Comparison of ENCODE assay signal across 20 cellular contexts in genomic region chr1:235781807-235782206, GRCh38.
DNase-seq lines count a peak whose midpoint lies in the region; ATAC-seq, FAIRE-seq and TF ChIP-seq lines count a peak whose summit lies in the region.
"Had no signal": no experiment of that assay in that cellular context is flagged by ENCODE, and none has a peak within 500 bp of the region (broad histone marks: within the 10 kb centered on the region; RNA-seq: fewer than 3 reads in every experiment).

No MANE protein-coding gene starts in this region.

- no peak overlapping the region for H3K4me3 ChIP-seq in HEK293 (ENCODE audit: low read depth, low read length)
- no peak overlapping the region for H3K4me3 ChIP-seq in endothelial cell of umbilical vein (replicated peaks in 1 of 3; ENCODE audit: insufficient read depth in 1 of 3, low read depth in 1 of 3, low read length in 3 of 3)
- H3K4me3 ChIP-seq in SK-N-SH (ENCODE audit: low read depth in 2 of 2, low read length in 1 of 2): no peak overlapping the region
- H3K4me3 ChIP-seq: GM12878 had no signal

- H3K36me3 ChIP-seq in HEK293 (ENCODE audit: control insufficient read depth in 2 of 2, insufficient read depth in 1 of 2, low read length in 2 of 2) (peaks cover 0 to 5% of the 10 kb centered on the region in 2 experiments; a peak in 1 of 3 replicates), endothelial cell of umbilical vein (ENCODE audit: control insufficient read depth in 2 of 2, extremely low read depth in 1 of 2, insufficient read depth in 2 of 2, low read length in 2 of 2) (no peaks in the 10 kb centered on the region), SK-N-SH (replicated peaks in 1 of 2; ENCODE audit: control insufficient read depth in 1 of 2, insufficient read depth in 2 of 2, low read length in 1 of 2) (peaks cover 2 to 10% of the 10 kb centered on the region in 2 experiments)

- POLR2A ChIA-PET in HEK293 (lab: Yijun Ruan, JAX): no interaction called here
- POLR2A ChIA-PET in endothelial cell of umbilical vein (lab: Charles Lee): no interaction called here
- POLR2A ChIA-PET in SK-N-SH (lab: Yijun Ruan, JAX): no interaction called here

- H4K20me1 ChIP-seq in endothelial cell of umbilical vein (replicated peaks; ENCODE audit: control insufficient read depth, extremely low read depth, insufficient read depth, low read length) (no peaks in the 10 kb centered on the region), SK-N-SH (ENCODE audit: insufficient read depth) (no peaks in the 10 kb centered on the region)

- DNase-seq in endothelial cell of umbilical vein (ENCODE audit: low read depth, low spot score) (peak; percentile 67), kidney glomerular epithelial cell (lab: John Stamatoyannopoulos, UW) (peak; percentile 31), SK-N-SH (no peak)
- DNase-seq: CD4-positive, CD25-positive, alpha-beta regulatory T cell; COR-L47; GDM1; KG1; NCI-H1694 treated with DMSO at 0.1 percent for 48 hours; NCI-H2107; NCI-H510A treated with DMSO at 0.1 percent for 48 hours; NCI-H82; RPMI8226; SHP77 treated with DMSO at 0.1 percent for 48 hours had no signal

- no TSS peak for BruUV-seq in endothelial cell of umbilical vein (replicated peaks; lab: Mats Ljungman, UMichigan)

- H3F3A ChIP-seq in SK-N-SH (replicated peaks; ENCODE audit: insufficient read depth): peaks cover 8% of the 10 kb centered on the region

- H3K9me3 ChIP-seq in HEK293 (ENCODE audit: control insufficient read depth, insufficient read depth, low read depth, low read length) (no peaks in the 10 kb centered on the region), endothelial cell of umbilical vein (replicated peaks; ENCODE audit: control insufficient read depth, insufficient read depth, low read length) (no peaks in the 10 kb centered on the region), SK-N-SH (no peaks in the 10 kb centered on the region)

- no peak overlapping the region for H3K27ac ChIP-seq in HEK293 (ENCODE audit: extremely low read depth, low read depth, low read length)
- no peak overlapping the region for H3K27ac ChIP-seq in endothelial cell of umbilical vein (ENCODE audit: insufficient read depth, low read depth, low read length)
- H3K27ac ChIP-seq in SK-N-SH (ENCODE audit: low read depth in 2 of 2, low read length in 1 of 2): no peak overlapping the region

- intact Hi-C loops in endothelial cell of umbilical vein (cut with micrococcal nuclease): loop anchor here (2.0 kb wide), 1 partner anchor 677 kb away; no protein-coding TSS in a partner anchor

- H3K79me2 ChIP-seq in endothelial cell of umbilical vein (ENCODE audit: control insufficient read depth, insufficient read depth, low read length) (no peaks in the 10 kb centered on the region), SK-N-SH (ENCODE audit: insufficient read depth) (no peaks in the 10 kb centered on the region)

- TF ChIP-seq POLR2A in endothelial cell of umbilical vein (IDR thresholded peaks at IDR 0.05; ENCODE audit: low read depth, low read length): no peak

- no peak overlapping the region for H3K9ac ChIP-seq in endothelial cell of umbilical vein (replicated peaks; ENCODE audit: extremely low read depth, insufficient read depth, low read length)
- H3K9ac ChIP-seq in SK-N-SH: no peak overlapping the region

- no peaks in the 10 kb centered on the region for H3K9me1 ChIP-seq in endothelial cell of umbilical vein (replicated peaks; ENCODE audit: control insufficient read depth, extremely low read depth, insufficient read depth, low read length)

- FAIRE-seq in endothelial cell of umbilical vein (lab: Jason Lieb, UNC): no peak
- FAIRE-seq: GM12878, H1, HepG2 had no signal

- H3K27me3 ChIP-seq in endothelial cell of umbilical vein (ENCODE audit: control insufficient read depth in 2 of 2, insufficient read depth in 2 of 2, low read length in 2 of 2): no peaks in the 10 kb centered on the region
- no peaks in the 10 kb centered on the region for H3K27me3 ChIP-seq in SK-N-SH (ENCODE audit: insufficient read depth)

- TF ChIP-seq EP300 in SK-N-SH (IDR thresholded peaks at IDR 0.05; ENCODE audit: borderline replicate concordance in 1 of 2, low read depth in 1 of 2, low read length in 1 of 2): no peak

- H3K9me2 ChIP-seq in SK-N-SH: no peaks in the 10 kb centered on the region

- no peak overlapping the region for H2AFZ ChIP-seq in endothelial cell of umbilical vein (ENCODE audit: low read depth, low read length)
- no peak overlapping the region for H2AFZ ChIP-seq in SK-N-SH (ENCODE audit: low read depth)

- H3K4me2 ChIP-seq in endothelial cell of umbilical vein (ENCODE audit: insufficient read depth, low read length) (no peak overlapping the region), SK-N-SH (no peak overlapping the region)

- CTCF ChIA-PET in HEK293 (lab: Yijun Ruan, JAX) (interaction anchor here (0.7 to 4.4 kb wide), 11 partner anchors 12 to 691 kb away, joined by 3 to 71 read pairs (median 5); partner anchors contain the start of gene B3GALNT2), endothelial cell of umbilical vein (lab: Charles Lee) (interaction anchor here (0.9 to 5.6 kb wide), 7 partner anchors 148 to 277 kb away, joined by 4 to 81 read pairs (median 10); partner anchors contain the start of gene B3GALNT2), SK-N-SH (lab: Yijun Ruan, JAX) (interaction anchor here (0.6 to 5.0 kb wide), 13 partner anchors 12 to 358 kb away, joined by 3 to 65 read pairs (median 4); partner anchors contain the start of gene B3GALNT2)

- no peak for TF ChIP-seq RAD21 in SK-N-SH (IDR thresholded peaks at IDR 0.05; ENCODE audit: low read length)

- dilution Hi-C loops in endothelial cell of umbilical vein (cut with MboI; ENCODE audit: extremely low pct_ligation_motif_present, low sequenced_read_pairs): no loop called here

- 77% methylated on average over 2 of the region's 2 CpGs for WGBS in SK-N-SH (ENCODE audit: low lambda C conversion rate)

- no peak for TF ChIP-seq CTCF in HEK293 (tag by site-specific recombination; IDR thresholded peaks at IDR 0.05)
- TF ChIP-seq CTCF in endothelial cell of umbilical vein (IDR thresholded peaks at IDR 0.05; ENCODE audit: extremely low read depth in 1 of 2, insufficient read depth in 1 of 2, low read depth in 1 of 2, low read length in 2 of 2): no peak
- TF ChIP-seq CTCF in SK-N-SH (IDR thresholded peaks at IDR 0.05): no peak

- ATAC-seq in HG02870 (IDR thresholded peaks at IDR 0.05; ENCODE audit: unreplicated experiment): no peak
- no peak for ATAC-seq in GM18861 (IDR thresholded peaks at IDR 0.05; ENCODE audit: unreplicated experiment)
- ATAC-seq in HG02610 (IDR thresholded peaks at IDR 0.05; ENCODE audit: unreplicated experiment): no peak
- ATAC-seq: GM12878, HepG2 had no signal

- H3K4me1 ChIP-seq in HEK293 (ENCODE audit: control insufficient read depth, insufficient read depth, low read length): no peaks in the 10 kb centered on the region
- H3K4me1 ChIP-seq in endothelial cell of umbilical vein (ENCODE audit: control insufficient read depth, extremely low read depth, insufficient read depth, low read length): no peaks in the 10 kb centered on the region
- peaks cover 4 to 5% of the 10 kb centered on the region in 2 experiments; a peak in 2 of 4 replicates for H3K4me1 ChIP-seq in SK-N-SH (ENCODE audit: control insufficient read depth in 1 of 2, insufficient read depth in 2 of 2, low read depth in 1 of 2, low read length in 1 of 2)

TF ChIP-seq in HEK293, 187 proteins besides CTCF, POLR2A, EP300 and RAD21:
- TF ChIP-seq PRDM6 (tag by site-specific recombination; IDR thresholded peaks at IDR 0.05) (peak; percentile 59), ZNF670 (tag by site-specific recombination; IDR thresholded peaks at IDR 0.05; ENCODE audit: low read depth) (no peak)
TF ChIP-seq in HEK293: peak in this region for 1.

TF ChIP-seq in endothelial cell of umbilical vein, 7 proteins besides CTCF, POLR2A, EP300 and RAD21:
- TF ChIP-seq GATA2 (IDR thresholded peaks at IDR 0.05; ENCODE audit: insufficient read depth, insufficient read length, low read depth, low read length) (no peak), FOS (IDR thresholded peaks at IDR 0.05; ENCODE audit: borderline replicate concordance, insufficient read depth, low read length) (no peak), MYC (IDR thresholded peaks at IDR 0.05; ENCODE audit: low read depth, low read length) (no peak), EZH2 (IDR thresholded peaks at IDR 0.05; ENCODE audit: borderline replicate concordance, low read depth, low read length, severe bottlenecking) (no peak), MAX (IDR thresholded peaks at IDR 0.05; ENCODE audit: insufficient read depth, insufficient read length) (no peak), JUN (IDR thresholded peaks at IDR 0.05; ENCODE audit: borderline replicate concordance, insufficient read depth, insufficient read length, low read depth) (no peak), POLR2AphosphoS5 (IDR thresholded peaks at IDR 0.05; ENCODE audit: insufficient read depth, low read depth, low read length) (no peak)

TF ChIP-seq in SK-N-SH, 30 proteins besides CTCF, POLR2A, EP300 and RAD21 (continues in another document):
- TF ChIP-seq REST (IDR thresholded peaks at IDR 0.05; ENCODE audit: low read depth, low read length) (no peak), SMC3 (IDR thresholded peaks at IDR 0.05; ENCODE audit: low read depth, low read length) (no peak), ELF1 (IDR thresholded peaks at IDR 0.05) (no peak), NRF1 (IDR thresholded peaks at IDR 0.05; ENCODE audit: low read depth, low read length) (no peak), CHD2 (IDR thresholded peaks at IDR 0.05; ENCODE audit: low read length, partially characterized antibody) (no peak)
